ENCODE assay signal across 23 cellular contexts in the genomic region with DNA sequence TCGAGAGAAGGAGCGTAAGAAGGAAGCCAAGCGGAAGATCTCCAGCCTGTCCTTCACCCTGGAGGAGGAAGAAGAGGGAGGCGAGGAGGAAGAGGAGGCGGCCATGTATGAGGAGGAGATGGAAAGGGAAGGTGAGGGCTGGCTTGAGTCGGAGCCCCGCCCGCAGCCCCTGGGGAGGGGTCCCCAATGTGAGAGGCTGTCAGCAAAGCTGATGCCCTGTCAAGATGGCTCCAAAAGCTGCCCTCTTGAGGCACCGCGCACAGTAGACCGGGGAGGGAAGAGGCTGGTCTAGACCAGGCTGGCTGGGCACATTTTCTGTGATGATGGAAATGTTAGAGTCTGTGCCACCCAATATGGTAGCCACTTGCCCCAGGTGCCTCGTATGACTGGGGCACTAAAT.
"Had no signal": no experiment of that assay in that cellular context is flagged by ENCODE, and none has a peak within 500 bp of the region (broad histone marks: within the 10 kb centered on the region; RNA-seq: fewer than 3 reads in every experiment).

No MANE protein-coding gene starts in this region.

- H3K4me1 ChIP-seq: prostate gland had no signal

- H3K4me3 ChIP-seq: dorsolateral prefrontal cortex, esophagus squamous epithelium, gastrocnemius medialis, ovary, prostate gland, tibial artery had no signal

- H3K27me3 ChIP-seq: brain microvascular endothelial cell, esophagus squamous epithelium, gastrocnemius medialis, neutrophil, ovary, tibial artery had no signal

- H3K27ac ChIP-seq: brain microvascular endothelial cell, dorsolateral prefrontal cortex, esophagus squamous epithelium, gastrocnemius medialis, neutrophil, ovary, prostate gland, tibial artery had no signal

- H3K9me3 Mint-ChIP-seq: activated CD8-positive, alpha-beta T cell treated with anti-CD3 and anti-CD28 coated beads for 36 hours; activated T-cell treated with anti-CD3 and anti-CD28 coated beads, Interleukin-2, amount 50 U/mL, for 24 hours; mesothelial cell of epicardium; naive thymus-derived CD8-positive, alpha-beta T cell; stimulated activated naive CD8-positive, alpha-beta T cell treated with anti-CD3 and anti-CD28 coated beads, Interleukin-15, amount 100 ng/mL, for 72 hours had no signal

- H3K9me3 ChIP-seq: esophagus squamous epithelium, gastrocnemius medialis, neutrophil, ovary, prostate gland, tibial artery had no signal

- H3K27me3 Mint-ChIP-seq: activated CD8-positive, alpha-beta T cell treated with anti-CD3 and anti-CD28 coated beads for 36 hours; naive thymus-derived CD8-positive, alpha-beta T cell; stimulated activated naive CD8-positive, alpha-beta T cell treated with anti-CD3 and anti-CD28 coated beads, Interleukin-15, amount 100 ng/mL, for 72 hours had no signal

- H3K27ac Mint-ChIP-seq: activated CD8-positive, alpha-beta T cell treated with anti-CD3 and anti-CD28 coated beads for 36 hours; mesothelial cell of epicardium had no signal

- DNase-seq: activated CD4-positive, alpha-beta T cell treated with anti-CD3 and anti-CD28 coated beads for 48 hours; activated CD8-positive, alpha-beta T cell treated with anti-CD3 and anti-CD28 coated beads for 36 hours; activated effector memory CD4-positive, alpha-beta T cell treated with Interleukin-2 at 50 U/mL for 16 hours; activated naive CD4-positive, alpha-beta T cell treated with anti-CD3 and anti-CD28 coated beads, Interleukin-2, amount 50 U/mL, for 16 hours; activated T-cell treated with anti-CD3 and anti-CD28 coated beads, Interleukin-2, amount 50 U/mL, for 24 hours; anterior cingulate cortex; brain microvascular endothelial cell; caudate nucleus; dorsolateral prefrontal cortex; esophagus squamous epithelium; gastrocnemius medialis; head of caudate nucleus; hypothalamus; left ventricle myocardium superior; mammary epithelial cell; ovary; stimulated activated CD4-positive, alpha-beta T cell treated with anti-CD3 and anti-CD28 coated beads, Interleukin-4, amount 100 ng/mL, for 1 hour; stimulated activated naive CD8-positive, alpha-beta T cell treated with anti-CD3 and anti-CD28 coated beads, Interleukin-15, amount 100 ng/mL, for 72 hours; tibial artery had no signal

- H3K4me3 Mint-ChIP-seq: activated CD8-positive, alpha-beta T cell treated with anti-CD3 and anti-CD28 coated beads for 36 hours had no signal

- H3K36me3 ChIP-seq: ovary, prostate gland had no signal

- ATAC-seq: activated CD8-positive, alpha-beta T cell treated with anti-CD3 and anti-CD28 coated beads for 36 hours; gastrocnemius medialis; left ventricle myocardium superior; naive thymus-derived CD8-positive, alpha-beta T cell; stimulated activated naive CD8-positive, alpha-beta T cell treated with anti-CD3 and anti-CD28 coated beads, Interleukin-15, amount 100 ng/mL, for 72 hours had no signal
